18 cellular contexts compared by ENCODE assay signal in genomic region chr6:34036357-34037069, GRCh38.
DNase-seq lines count a peak whose midpoint lies in the region; ATAC-seq and TF ChIP-seq lines count a peak whose summit lies in the region.
"Had no signal": no experiment of that assay in that cellular context is flagged by ENCODE, and none has a peak within 500 bp of the region (broad histone marks: within the 10 kb centered on the region; RNA-seq: fewer than 3 reads in every experiment).

No MANE protein-coding gene starts in this region.

- no peaks in the 10 kb centered on the region for H3K36me3 Mint-ChIP-seq in activated naive CD4-positive, alpha-beta T cell treated with anti-CD3 and anti-CD28 coated beads, Interleukin-2, amount 50 U/mL, for 72 hours
- H3K36me3 Mint-ChIP-seq in activated T-helper 17 cell treated with anti-CD3 and anti-CD28 coated beads, Interleukin-2, amount 50 U/mL, for 72 hours (ENCODE audit: low read depth), result no peaks in the 10 kb centered on the region
- no peaks in the 10 kb centered on the region for H3K36me3 Mint-ChIP-seq in stimulated activated memory B cell treated with anti-CD40 and anti-IgM and Interleukin-4, amounts not matched to agents 10 μg/mL and 1 μg/mL and 100 μg/mL, for 72 hours

- DNase-seq in activated naive CD4-positive, alpha-beta T cell treated with anti-CD3 and anti-CD28 coated beads, Interleukin-2, amount 50 U/mL, for 72 hours (ENCODE audit: low spot score in 2 of 2), result no peak
- DNase-seq in activated naive CD4-positive, alpha-beta T cell (lab: John Stamatoyannopoulos, UW), result no peak
- DNase-seq in GM19240 (ENCODE audit: insufficient read length, low spot score), result peak; percentile 60
- no peak for DNase-seq in NCI-H2171 (lab: John Stamatoyannopoulos, UW)
- DNase-seq in globus pallidus (ENCODE audit: low spot score), result no peak
- DNase-seq in ovary, result no peak
- DNase-seq: 8988T; CD8-positive, alpha-beta memory T cell; Kasumi-1; NCI-H1417; NCI-H1930; NCI-H510A; Peyer's patch; Right ventricle myocardium superior had no signal

- H3K4me3 Mint-ChIP-seq in activated T-helper 17 cell treated with anti-CD3 and anti-CD28 coated beads, Interleukin-2, amount 50 U/mL, for 72 hours, result no peak overlapping the region
- H3K4me3 Mint-ChIP-seq in stimulated activated memory B cell treated with anti-CD40 and anti-IgM and Interleukin-4, amounts not matched to agents 10 μg/mL and 1 μg/mL and 100 μg/mL, for 72 hours, result no peak overlapping the region
- H3K4me3 Mint-ChIP-seq: CD8-positive, alpha-beta memory T cell had no signal

- TF ChIP-seq CTCF in ovary (IDR thresholded peaks at IDR 0.05), result no peak

- no peaks in the 10 kb centered on the region for H3K4me1 ChIP-seq in ovary (ENCODE audit: insufficient read depth)
- H3K4me1 ChIP-seq: Peyer's patch had no signal

- no peaks in the 10 kb centered on the region for H3K36me3 ChIP-seq in ovary
- H3K36me3 ChIP-seq: BLaER1, Peyer's patch had no signal

- no peak overlapping the region for H3K27ac Mint-ChIP-seq in activated naive CD4-positive, alpha-beta T cell treated with anti-CD3 and anti-CD28 coated beads, Interleukin-2, amount 50 U/mL, for 72 hours
- no peak overlapping the region for H3K27ac Mint-ChIP-seq in activated T-helper 17 cell treated with anti-CD3 and anti-CD28 coated beads, Interleukin-2, amount 50 U/mL, for 72 hours
- H3K27ac Mint-ChIP-seq in stimulated activated memory B cell treated with anti-CD40 and anti-IgM and Interleukin-4, amounts not matched to agents 10 μg/mL and 1 μg/mL and 100 μg/mL, for 72 hours, result no peak overlapping the region
- H3K27ac Mint-ChIP-seq: CD8-positive, alpha-beta memory T cell had no signal

- intact Hi-C loops in ovary (cut with DNase I), result no loop called here

- TF ChIP-seq POLR2A in ovary (IDR thresholded peaks at IDR 0.05), result no peak

- 93 to 96% (median 96%) methylated on average over 19 to 20 of the region's 20 CpGs for WGBS in ovary, 3 donors

- H3K27me3 ChIP-seq in ovary, result no peaks in the 10 kb centered on the region
- H3K27me3 ChIP-seq: BLaER1, Peyer's patch had no signal

- no peak overlapping the region for H3K4me3 ChIP-seq in ovary
- H3K4me3 ChIP-seq: BLaER1, Peyer's patch had no signal

- peak; percentile 40 to 57 for ATAC-seq in activated naive CD4-positive, alpha-beta T cell treated with anti-CD3 and anti-CD28 coated beads, Interleukin-2, amount 50 U/mL, for 72 hours
- ATAC-seq in activated T-helper 17 cell treated with anti-CD3 and anti-CD28 coated beads, Interleukin-2, amount 50 U/mL, for 72 hours (replicated peaks), result peak; percentile 77
- peak; percentile 35 for ATAC-seq in stimulated activated memory B cell treated with anti-CD40 and anti-IgM and Interleukin-4, amounts not matched to agents 10 μg/mL and 1 μg/mL and 100 μg/mL, for 72 hours
- ATAC-seq: SK-N-SH treated with all-trans-retinoic acid at 6 μM for 48 hours had no signal

- no peak overlapping the region for H3K27ac ChIP-seq in ovary
- H3K27ac ChIP-seq: BLaER1, Peyer's patch had no signal

- TF ChIP-seq EP300 in ovary (IDR thresholded peaks at IDR 0.05), result no peak

- no peaks in the 10 kb centered on the region for H3K9me3 ChIP-seq in ovary
- H3K9me3 ChIP-seq: BLaER1, Peyer's patch had no signal

- peaks cover 5% of the 10 kb centered on the region for H3K27me3 Mint-ChIP-seq in activated T-helper 17 cell treated with anti-CD3 and anti-CD28 coated beads, Interleukin-2, amount 50 U/mL, for 72 hours
- H3K27me3 Mint-ChIP-seq in stimulated activated memory B cell treated with anti-CD40 and anti-IgM and Interleukin-4, amounts not matched to agents 10 μg/mL and 1 μg/mL and 100 μg/mL, for 72 hours, result peaks cover 41% of the 10 kb centered on the region

- H3K9me3 Mint-ChIP-seq in activated naive CD4-positive, alpha-beta T cell treated with anti-CD3 and anti-CD28 coated beads, Interleukin-2, amount 50 U/mL, for 72 hours, result no peaks in the 10 kb centered on the region
- H3K9me3 Mint-ChIP-seq in activated T-helper 17 cell treated with anti-CD3 and anti-CD28 coated beads, Interleukin-2, amount 50 U/mL, for 72 hours, result no peaks in the 10 kb centered on the region
- H3K9me3 Mint-ChIP-seq in stimulated activated memory B cell treated with anti-CD40 and anti-IgM and Interleukin-4, amounts not matched to agents 10 μg/mL and 1 μg/mL and 100 μg/mL, for 72 hours, result no peaks in the 10 kb centered on the region
- H3K9me3 Mint-ChIP-seq: CD8-positive, alpha-beta memory T cell had no signal

- H3K4me1 Mint-ChIP-seq in activated T-helper 17 cell treated with anti-CD3 and anti-CD28 coated beads, Interleukin-2, amount 50 U/mL, for 72 hours, result no peaks in the 10 kb centered on the region
- H3K4me1 Mint-ChIP-seq in stimulated activated memory B cell treated with anti-CD40 and anti-IgM and Interleukin-4, amounts not matched to agents 10 μg/mL and 1 μg/mL and 100 μg/mL, for 72 hours, result peaks cover 7% of the 10 kb centered on the region
- H3K4me1 Mint-ChIP-seq: CD8-positive, alpha-beta memory T cell had no signal
